5 cellular contexts compared by ENCODE assay signal in genomic region chr5:25508011-25508410, GRCh38.
DNase-seq lines count a peak whose midpoint lies in the region; ATAC-seq, FAIRE-seq and TF ChIP-seq lines count a peak whose summit lies in the region.
"Not testable (repeated sequence)": the region's sequence is repeated elsewhere in the genome, so short reads cannot be mapped to it uniquely, and the experiment has no call there.

No MANE protein-coding gene starts in this region.

- not testable (repeated sequence) for H3K9me3 ChIP-seq in kidney (ENCODE audit: control insufficient read depth in 1 of 2, low read length in 2 of 2)

- H3K27ac Mint-ChIP-seq in WTC11: not testable (repeated sequence)

- not testable (repeated sequence) for DNase-seq in RCC 7860 (ENCODE audit: low spot score); WTC11 (ENCODE audit: low spot score); frontal cortex (ENCODE audit: low spot score in 2 of 2); kidney

- H3K27me3 Mint-ChIP-seq in WTC11 (ENCODE audit: low read depth): not testable (repeated sequence)

- peaks cover 39% of the 10 kb centered on the region for H3K9me3 Mint-ChIP-seq in WTC11

- not testable (repeated sequence) for TF ChIP-seq CTCF in WTC11 (IDR thresholded peaks at IDR 0.05); kidney (IDR thresholded peaks at IDR 0.05; ENCODE audit: borderline replicate concordance, extremely low read depth, insufficient read depth)

- not testable (repeated sequence) for ATAC-seq in WTC11

- H3K9ac ChIP-seq in kidney (ENCODE audit: low read length in 2 of 2): not testable (repeated sequence)

- FAIRE-seq in RCC 7860 (lab: Jason Lieb, UNC) (peak; percentile 18), colon (lab: Jason Lieb, UNC) (peak; percentile 79), frontal cortex (lab: Jason Lieb, UNC) (peak; percentile 77), kidney (lab: Jason Lieb, UNC) (peak; percentile 57)

- not testable (repeated sequence) for H3K4me3 Mint-ChIP-seq in WTC11

- CTCF ChIA-PET in WTC11 (lab: Charles Lee): not testable (repeated sequence)

- POLR2A ChIA-PET in WTC11 (lab: Charles Lee): not testable (repeated sequence)

- intact Hi-C loops in kidney (cut with DNase I): not testable (repeated sequence)

- H3K4me3 ChIP-seq in kidney (ENCODE audit: low read length in 2 of 2): not testable (repeated sequence)

- H3K4me1 Mint-ChIP-seq in WTC11: not testable (repeated sequence)

- H3K36me3 ChIP-seq in kidney (ENCODE audit: control insufficient read depth in 1 of 2, insufficient read depth in 2 of 2, low read length in 2 of 2): not testable (repeated sequence)

- H3K27ac ChIP-seq in kidney (ENCODE audit: low read depth in 2 of 2, low read length in 2 of 2): not testable (repeated sequence)

- not testable (repeated sequence) for H3K4me1 ChIP-seq in kidney (ENCODE audit: control insufficient read depth in 1 of 2, insufficient read depth in 1 of 2, low read depth in 1 of 2, low read length in 2 of 2)

- peaks cover 10% of the 10 kb centered on the region for H3K36me3 Mint-ChIP-seq in WTC11

TF ChIP-seq in WTC11, 78 proteins besides CTCF, POLR2A, EP300 and RAD21:
- peak; percentile 92 for TF ChIP-seq HMGA2 (CRISPR knock-in tag; IDR thresholded peaks at IDR 0.05)
